Comparison of ENCODE assay signal across 27 cellular contexts in genomic region chr6:110394409-110394808, GRCh38. TPM values are rescaled to one million over a fixed set of nuclear protein-coding genes. Genes with fewer than 3 reads are reported as not detected.
"Had no signal": no experiment of that assay in that cellular context is flagged by ENCODE, and none has a peak within 500 bp of the region (broad histone marks: within the 10 kb centered on the region; RNA-seq: fewer than 3 reads in every experiment).

No MANE protein-coding gene starts in this region.

- H3K4me3 ChIP-seq: hepatocyte, left lung, lower lobe of right lung, pancreas, prostate gland, right lobe of liver, smooth muscle cell, stomach, suprapubic skin, thoracic aorta, tibial artery, uterus had no signal

- H3K4me1 ChIP-seq: prostate gland, right lobe of liver, uterus had no signal

- H3K27ac ChIP-seq: hepatocyte, left lung, lower lobe of right lung, pancreas, prostate gland, right lobe of liver, stomach, suprapubic skin, thoracic aorta, tibial artery, uterus had no signal

- FAIRE-seq: pancreas had no signal

- H3K9me3 ChIP-seq: left lung, lower lobe of right lung, pancreas, prostate gland, right lobe of liver, stomach, suprapubic skin, thoracic aorta, tibial artery, uterus had no signal

- DNase-seq: islet precursor cell; kidney glomerular epithelial cell; left colon; left lung; lower lobe of right lung; mammary epithelial cell; mesenchymal stem cell; naive thymus-derived CD8-positive, alpha-beta T cell; pancreas; posterior cingulate gyrus; retina; right lobe of liver; stimulated activated CD4-positive, alpha-beta T cell treated with anti-CD3 and anti-CD28 coated beads, Interleukin-1b, Interleukin-23, amount 100 ng/mL, for 48 hours; stimulated activated CD4-positive, alpha-beta T cell treated with anti-CD3 and anti-CD28 coated beads, Interleukin-2, amount 100 ng/mL, for 48 hours; stimulated activated CD4-positive, alpha-beta T cell treated with anti-CD3 and anti-CD28 coated beads, Interleukin-4, amount 100 ng/mL, for 4 hours; stimulated activated CD8-positive, alpha-beta memory T cell treated with anti-CD3 and anti-CD28 coated beads, Interleukin-4, amount 100 ng/mL, for 48 hours; stimulated activated naive CD4-positive, alpha-beta T cell treated with Interleukin-2 at 50 U/mL for 16 hours; stomach; tibial artery; uterus had no signal

- H3K36me3 ChIP-seq: left lung, lower lobe of right lung, pancreas, prostate gland, right lobe of liver, stomach, suprapubic skin, thoracic aorta, uterus had no signal

- ATAC-seq: left colon; left lung; lower lobe of right lung; naive thymus-derived CD8-positive, alpha-beta T cell; pancreas; right lobe of liver; stimulated activated memory B cell treated with anti-CD40 and anti-IgM and Interleukin-4, amounts not matched to agents 10 μg/mL and 1 μg/mL and 100 μg/mL, for 72 hours had no signal

- H3K27me3 ChIP-seq: hepatocyte, left lung, pancreas, right lobe of liver, stomach, suprapubic skin, tibial artery, uterus had no signal

RNA-seq across cellular contexts. Expression of gene DDO, which starts 21.0 kb away (rescaled TPM):
- total RNA-seq: naive thymus-derived CD8-positive, alpha-beta T cell; neural crest cell; smooth muscle cell had no signal
- polyA plus RNA-seq: naive thymus-derived CD8-positive, alpha-beta T cell; smooth muscle cell had no signal

RNA-seq across cellular contexts. Expression of gene METTL24, which starts 36.3 kb away (rescaled TPM):
- total RNA-seq: mammary epithelial cell had no signal
- polyA plus RNA-seq: mammary epithelial cell had no signal
